17 cellular contexts compared by ENCODE assay signal in the genomic region with DNA sequence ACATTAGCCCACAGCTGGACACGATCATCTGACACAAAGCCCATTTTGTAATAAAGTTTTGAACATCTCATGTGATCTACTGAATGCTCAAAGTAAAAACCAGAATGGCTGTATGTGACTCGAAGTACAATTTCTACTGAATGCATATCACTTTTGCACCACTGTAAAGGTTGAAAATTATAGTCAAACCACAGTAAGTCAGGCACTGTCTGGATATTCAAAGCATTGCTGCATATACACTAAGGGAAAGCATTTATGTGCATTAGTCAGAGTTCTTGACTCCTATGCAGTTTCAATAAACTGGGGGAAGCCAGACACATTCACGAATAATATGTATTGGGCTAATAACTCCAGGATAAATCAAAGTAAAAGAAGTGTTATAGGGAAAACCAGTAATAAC. TPM values are rescaled to one million over a fixed set of nuclear protein-coding genes. Genes with fewer than 3 reads are reported as not detected.
A peak's percentile ranks its signal among the peaks of the same experiment; 100 is the strongest.
DNase-seq lines count a peak whose midpoint lies in the region; ATAC-seq, FAIRE-seq and TF ChIP-seq lines count a peak whose summit lies in the region.
"Had no signal": no experiment of that assay in that cellular context is flagged by ENCODE, and none has a peak within 500 bp of the region (broad histone marks: within the 10 kb centered on the region; RNA-seq: fewer than 3 reads in every experiment).

No MANE protein-coding gene starts in this region.

- no peak overlapping the region for H3K27ac Mint-ChIP-seq in activated T-helper 17 cell treated with anti-CD3 and anti-CD28 coated beads, Interleukin-2, amount 50 U/mL, for 72 hours
- H3K27ac Mint-ChIP-seq: B cell had no signal

- H3K9me3 ChIP-seq in heart left ventricle, result no peaks in the 10 kb centered on the region
- no peaks in the 10 kb centered on the region for H3K9me3 ChIP-seq in endothelial cell of umbilical vein (replicated peaks; ENCODE audit: control insufficient read depth, insufficient read depth, low read length)
- no peaks in the 10 kb centered on the region for H3K9me3 ChIP-seq in upper lobe of left lung

- no peaks in the 10 kb centered on the region for H3K9me1 ChIP-seq in endothelial cell of umbilical vein (replicated peaks; ENCODE audit: control insufficient read depth, extremely low read depth, insufficient read depth, low read length)

- H3K4ac ChIP-seq in mesendoderm (ENCODE audit: low read depth, low read length), result no peak overlapping the region

- no peaks in the 10 kb centered on the region for H3K27me3 ChIP-seq in heart left ventricle
- H3K27me3 ChIP-seq in endothelial cell of umbilical vein (ENCODE audit: control insufficient read depth in 2 of 2, insufficient read depth in 2 of 2, low read length in 2 of 2), result no peaks in the 10 kb centered on the region
- H3K27me3 ChIP-seq in upper lobe of left lung, result no peaks in the 10 kb centered on the region
- H3K27me3 ChIP-seq in mesendoderm (ENCODE audit: insufficient read depth, low read length, poor library complexity), result no peaks in the 10 kb centered on the region

- H3K36me3 ChIP-seq in heart left ventricle (peaks cover 0 to 57% (median 15%) of the 10 kb centered on the region in 9 donors), endothelial cell of umbilical vein (ENCODE audit: control insufficient read depth in 2 of 2, extremely low read depth in 1 of 2, insufficient read depth in 2 of 2, low read length in 2 of 2) (peaks cover 6 to 21% of the 10 kb centered on the region in 2 experiments), upper lobe of left lung (peaks cover 0 to 35% (median 5%) of the 10 kb centered on the region in 4 donors), mesendoderm (ENCODE audit: control insufficient read depth, insufficient read depth, low read length) (no peaks in the 10 kb centered on the region)

- H2BK5ac ChIP-seq in mesendoderm (ENCODE audit: low read length), result no peak overlapping the region

- no peak overlapping the region for H2BK120ac ChIP-seq in mesendoderm (ENCODE audit: low read depth, low read length)

- H3K9ac ChIP-seq in endothelial cell of umbilical vein (replicated peaks; ENCODE audit: extremely low read depth, insufficient read depth, low read length) (no peak overlapping the region), mesendoderm (ENCODE audit: low read length) (no peak overlapping the region)
- H3K9ac ChIP-seq: GM23248 had no signal

- WGBS in heart left ventricle, 4 donors, result 60 to 68% (median 64%) methylated on average over 3 of the region's 3 CpGs
- 46 to 58% methylated on average over 3 of the region's 3 CpGs for WGBS in upper lobe of left lung, 2 donors
- no CpG with 5 or more reads among the region's 3 CpGs for WGBS in mesendoderm (ENCODE audit: extremely low coverage, insufficient coverage, low lambda C conversion rate)

- no peaks in the 10 kb centered on the region for H3K9me3 Mint-ChIP-seq in activated T-helper 17 cell treated with anti-CD3 and anti-CD28 coated beads, Interleukin-2, amount 50 U/mL, for 72 hours

- H3K23ac ChIP-seq in mesendoderm (ENCODE audit: low read length), result no peak overlapping the region

- POLR2A ChIA-PET in endothelial cell of umbilical vein (lab: Charles Lee), result no interaction called here

- no peak for TF ChIP-seq CTCF in heart left ventricle (IDR thresholded peaks at IDR 0.05)
- TF ChIP-seq CTCF in endothelial cell of umbilical vein (IDR thresholded peaks at IDR 0.05; ENCODE audit: extremely low read depth in 1 of 2, insufficient read depth in 1 of 2, low read depth in 1 of 2, low read length in 2 of 2), result no peak
- no peak for TF ChIP-seq CTCF in upper lobe of left lung (IDR thresholded peaks at IDR 0.05)

- BruUV-seq in endothelial cell of umbilical vein (replicated peaks; lab: Mats Ljungman, UMichigan), result no TSS peak

- dilution Hi-C loops in endothelial cell of umbilical vein (cut with MboI; ENCODE audit: extremely low pct_ligation_motif_present, low sequenced_read_pairs), result no loop called here

- ATAC-seq in heart left ventricle (no peak), left ventricle myocardium superior (no peak), upper lobe of left lung (ENCODE audit: low FRiP score in 2 of 2) (no peak)
- ATAC-seq in activated T-helper 17 cell treated with anti-CD3 and anti-CD28 coated beads, Interleukin-2, amount 50 U/mL, for 72 hours (replicated peaks), result peak; percentile 52
- ATAC-seq: HCT116 had no signal

- H3K4me3 ChIP-seq in heart left ventricle (peak overlapping the region in 1 of 12 donors; percentile 4), endothelial cell of umbilical vein (replicated peaks in 1 of 3; ENCODE audit: insufficient read depth in 1 of 3, low read depth in 1 of 3, low read length in 3 of 3) (no peak overlapping the region), upper lobe of left lung (no peak overlapping the region), mesendoderm (ENCODE audit: low read length) (no peak overlapping the region)
- H3K4me3 ChIP-seq: GM23248 had no signal

- H3K36me3 Mint-ChIP-seq in activated T-helper 17 cell treated with anti-CD3 and anti-CD28 coated beads, Interleukin-2, amount 50 U/mL, for 72 hours (ENCODE audit: low read depth), result no peaks in the 10 kb centered on the region
- H3K36me3 Mint-ChIP-seq: CD4-positive, alpha-beta memory T cell had no signal

- H2AK5ac ChIP-seq in mesendoderm (ENCODE audit: low read length), result no peak overlapping the region

- CTCF ChIA-PET in endothelial cell of umbilical vein (lab: Charles Lee), result interaction anchor here (1.1 to 5.2 kb wide), 4 partner anchors 9 to 155 kb away, joined by 3 to 50 read pairs (median 12); no protein-coding TSS in a partner anchor

- no peak overlapping the region for H3K56ac ChIP-seq in mesendoderm (ENCODE audit: low read length)

- no peak overlapping the region for H2BK15ac ChIP-seq in mesendoderm (replicated peaks; ENCODE audit: low read depth)

- no peaks in the 10 kb centered on the region for H3K27me3 Mint-ChIP-seq in activated T-helper 17 cell treated with anti-CD3 and anti-CD28 coated beads, Interleukin-2, amount 50 U/mL, for 72 hours
- H3K27me3 Mint-ChIP-seq: B cell; CD4-positive, alpha-beta memory T cell had no signal

- H3K79me1 ChIP-seq in mesendoderm (ENCODE audit: low read length), result no peaks in the 10 kb centered on the region

- no peak overlapping the region for H4K5ac ChIP-seq in mesendoderm (ENCODE audit: low read length)

- no peak overlapping the region for H3K4me3 Mint-ChIP-seq in activated T-helper 17 cell treated with anti-CD3 and anti-CD28 coated beads, Interleukin-2, amount 50 U/mL, for 72 hours
- H3K4me3 Mint-ChIP-seq: CD4-positive, alpha-beta memory T cell had no signal

- H4K20me1 ChIP-seq in endothelial cell of umbilical vein (replicated peaks; ENCODE audit: control insufficient read depth, extremely low read depth, insufficient read depth, low read length), result no peaks in the 10 kb centered on the region

- no peak for TF ChIP-seq EP300 in upper lobe of left lung (IDR thresholded peaks at IDR 0.05)

- peak overlapping the region; percentile 59 for H3K4me2 ChIP-seq in endothelial cell of umbilical vein (ENCODE audit: insufficient read depth, low read length)
- H3K4me2 ChIP-seq in mesendoderm (ENCODE audit: low read length), result no peak overlapping the region

- H3K27ac ChIP-seq in heart left ventricle (peak overlapping the region in 8 of 12 donors; percentile 8 to 94 (median 58)), endothelial cell of umbilical vein (ENCODE audit: insufficient read depth, low read depth, low read length) (peak overlapping the region; percentile 35), upper lobe of left lung (peak overlapping the region in 3 of 4 donors; percentile 28 to 84 (median 73)), mesendoderm (ENCODE audit: low read depth, low read length) (no peak overlapping the region)
- H3K27ac ChIP-seq: C4-2B, GM23248 had no signal

- H2AFZ ChIP-seq in endothelial cell of umbilical vein (ENCODE audit: low read depth, low read length), result no peak overlapping the region
- H2AFZ ChIP-seq: GM23248 had no signal

- no peak for DNase-seq in heart left ventricle
- no peak for DNase-seq in left ventricle myocardium superior
- peak; percentile 41 for DNase-seq in endothelial cell of umbilical vein (ENCODE audit: low read depth, low spot score)
- no peak for DNase-seq in upper lobe of left lung
- no peak for DNase-seq in mesendoderm
- no peak for DNase-seq in NCI-H1417 (lab: John Stamatoyannopoulos, UW)
- DNase-seq: CD4-positive, alpha-beta memory T cell; DMS79; GM23248 had no signal

- no peak overlapping the region for H3K18ac ChIP-seq in mesendoderm (ENCODE audit: low read length)

- peaks cover 20% of the 10 kb centered on the region for H3K4me1 Mint-ChIP-seq in activated T-helper 17 cell treated with anti-CD3 and anti-CD28 coated beads, Interleukin-2, amount 50 U/mL, for 72 hours

- no peak for FAIRE-seq in endothelial cell of umbilical vein (lab: Jason Lieb, UNC)
- FAIRE-seq: A204.1, GM12891, H54 had no signal

- TF ChIP-seq POLR2A in heart left ventricle (IDR thresholded peaks at IDR 0.05) (no peak), endothelial cell of umbilical vein (IDR thresholded peaks at IDR 0.05; ENCODE audit: low read depth, low read length) (no peak), upper lobe of left lung (IDR thresholded peaks at IDR 0.05) (no peak)

- H4K8ac ChIP-seq in mesendoderm (ENCODE audit: low read depth, low read length), result no peak overlapping the region

- H3K79me2 ChIP-seq in endothelial cell of umbilical vein (ENCODE audit: control insufficient read depth, insufficient read depth, low read length) (peaks cover 40% of the 10 kb centered on the region), mesendoderm (ENCODE audit: control insufficient read depth, insufficient read depth, low read length) (no peaks in the 10 kb centered on the region)

- intact Hi-C loops in heart left ventricle (cut with DNase I), result no loop called here
- intact Hi-C loops in left ventricle myocardium superior (cut with micrococcal nuclease), result no loop called here
- intact Hi-C loops in endothelial cell of umbilical vein (cut with micrococcal nuclease), result loop anchor here (10.0 kb wide), 2 partner anchors 245 to 485 kb away; partner anchors contain the start of genes CKS1B and SHC1

- H3K4me1 ChIP-seq in heart left ventricle (peaks cover 16 to 92% (median 58%) of the 10 kb centered on the region in 12 donors), endothelial cell of umbilical vein (ENCODE audit: control insufficient read depth, extremely low read depth, insufficient read depth, low read length) (peaks cover 82% of the 10 kb centered on the region), upper lobe of left lung (peaks cover 71 to 83% (median 80%) of the 10 kb centered on the region in 4 donors), mesendoderm (ENCODE audit: control insufficient read depth, low read depth, low read length) (peaks cover 5% of the 10 kb centered on the region)

RNA-seq across cellular contexts. Expression of gene TDRD10, which starts 12.2 kb away (rescaled TPM):
- 1 to 10 TPM in 8 of 9 donors, under 1 TPM in 1; 0.71 to 3.4 (median 1.8) TPM for total RNA-seq in heart left ventricle
- 1 to 10 TPM; 2.9 to 3.0 TPM for polyA plus RNA-seq in heart left ventricle
- total RNA-seq in left ventricle myocardium superior, result 1.9 TPM
- total RNA-seq in activated T-helper 17 cell treated with anti-CD3 and anti-CD28 coated beads, Interleukin-2, amount 50 U/mL, for 72 hours, result not detected
- total RNA-seq in endothelial cell of umbilical vein, result 3.9 and 6.1 TPM in 2 replicates
- polyA plus RNA-seq in endothelial cell of umbilical vein, result 8.6 and 9.1 TPM in 2 replicates
- polyA plus RNA-seq in endothelial cell of umbilical vein (2011; cell fraction: cytosol; rRNA removed), result 4.1 and 5.6 TPM in 2 replicates
- polyA plus RNA-seq in endothelial cell of umbilical vein (2011; cell fraction: nucleus; rRNA removed), result 38.4 and 42.2 TPM in 2 replicates
- polyA plus RNA-seq in endothelial cell of umbilical vein (2012), result 3.0 TPM in 2 replicates
- 4.4 and 7.1 TPM in 2 replicates for polyA minus RNA-seq in endothelial cell of umbilical vein
- not detected for polyA minus RNA-seq in endothelial cell of umbilical vein (2011; cell fraction: cytosol; rRNA and poly(A)+ RNA removed)
- polyA minus RNA-seq in endothelial cell of umbilical vein (2011; cell fraction: nucleus; rRNA and poly(A)+ RNA removed), result 7.3 and 8.2 TPM in 2 replicates
- total RNA-seq in upper lobe of left lung, result 10 to 100 TPM in 4 of 6 donors, 1 to 10 TPM in 2; 6.2 to 47.1 (median 12.6) TPM
- polyA plus RNA-seq in mesendoderm (2013, experiment 1 of 2), result 0.07 TPM
- 0.10 TPM for polyA plus RNA-seq in mesendoderm (2013, experiment 2 of 2)
- total RNA-seq: B cell; CD4-positive, alpha-beta memory T cell; GM23248 had no signal
- polyA plus RNA-seq: CD4-positive, alpha-beta memory T cell; GM23248 had no signal

RNA-seq across cellular contexts. Expression of gene SHE, which starts 12.3 kb away (rescaled TPM):
- 10 to 100 TPM; 11.1 to 19.4 (median 11.9) TPM for total RNA-seq in heart left ventricle
- polyA plus RNA-seq in heart left ventricle, result 10 to 100 TPM; 10.1 to 17.7 TPM
- total RNA-seq in left ventricle myocardium superior, result 10.2 TPM
- total RNA-seq in activated T-helper 17 cell treated with anti-CD3 and anti-CD28 coated beads, Interleukin-2, amount 50 U/mL, for 72 hours, result under 1 TPM in 1 of 2 donors, not detected in 1; 0.03 TPM
- 43.4 and 52.7 TPM in 2 replicates for total RNA-seq in endothelial cell of umbilical vein
- 30.1 and 30.4 TPM in 2 replicates for polyA plus RNA-seq in endothelial cell of umbilical vein
- 27.9 and 28.0 TPM in 2 replicates for polyA plus RNA-seq in endothelial cell of umbilical vein (2011; cell fraction: cytosol; rRNA removed)
- polyA plus RNA-seq in endothelial cell of umbilical vein (2011; cell fraction: nucleus; rRNA removed), result 39.9 and 41.9 TPM in 2 replicates
- 25.6 and 28.4 TPM in 2 replicates for polyA plus RNA-seq in endothelial cell of umbilical vein (2012)
- 38.2 and 41.5 TPM in 2 replicates for polyA minus RNA-seq in endothelial cell of umbilical vein
- polyA minus RNA-seq in endothelial cell of umbilical vein (2011; cell fraction: cytosol; rRNA and poly(A)+ RNA removed), result not detected
- polyA minus RNA-seq in endothelial cell of umbilical vein (2011; cell fraction: nucleus; rRNA and poly(A)+ RNA removed), result 19.3 and 26.1 TPM in 2 replicates
- 10 to 100 TPM; 25.8 to 55.4 (median 29.5) TPM for total RNA-seq in upper lobe of left lung
- polyA plus RNA-seq in mesendoderm (2013, experiment 1 of 2), result 0.17 TPM
- 0.14 TPM for polyA plus RNA-seq in mesendoderm (2013, experiment 2 of 2)
- total RNA-seq: B cell; CD4-positive, alpha-beta memory T cell; G401; GM23248 had no signal
- polyA plus RNA-seq: CD4-positive, alpha-beta memory T cell had no signal

Comparison
In these comparisons a context has a peak if more than half of its experiments do, and no peak if none do; other contexts are left out.
1. RNA of gene SHE, which starts 12.3 kb away (total RNA-seq): 43.4 to 52.7 TPM in endothelial cell of umbilical vein, 25.8 to 55.4 TPM in upper lobe of left lung, 11.1 to 19.4 TPM in heart left ventricle and 10.2 TPM in left ventricle myocardium superior (single experiment); 0.03 TPM in activated T-helper 17 cell treated with anti-CD3 and anti-CD28 coated beads, Interleukin-2, amount 50 U/mL, for 72 hours; every median in the first group is over 10 times any median in the second.